ENCODE assay signal across 12 cellular contexts in genomic region chr3:46660543-46661523, GRCh38. TPM values are rescaled to one million over a fixed set of nuclear protein-coding genes. Genes with fewer than 3 reads are reported as not detected.
DNase-seq lines count a peak whose midpoint lies in the region; ATAC-seq, FAIRE-seq and TF ChIP-seq lines count a peak whose summit lies in the region.
"Had no signal": no experiment of that assay in that cellular context is flagged by ENCODE, and none has a peak within 500 bp of the region (broad histone marks: within the 10 kb centered on the region; RNA-seq: fewer than 3 reads in every experiment).

No MANE protein-coding gene starts in this region.

- no peaks in the 10 kb centered on the region for H3K79me2 ChIP-seq in GM23248 (ENCODE audit: insufficient read depth)

- no peaks in the 10 kb centered on the region for H3K36me3 Mint-ChIP-seq in activated CD4-positive, alpha-beta memory T cell treated with anti-CD3 and anti-CD28 coated beads for 36 hours

- no peak for TF ChIP-seq CTCF in D721Med (IDR thresholded peaks at IDR 0.05; ENCODE audit: insufficient read depth, missing control alignments)

- no peak overlapping the region for H3K9ac ChIP-seq in GM23248

- in situ Hi-C loops in GM23248 (cut with MboI) = no loop called here

- no peak overlapping the region for H3K4me2 ChIP-seq in GM23248 (ENCODE audit: unreplicated experiment)

- FAIRE-seq in D721Med (lab: Jason Lieb, UNC) = no peak
- FAIRE-seq: GM12878 had no signal

- POLR2A ChIA-PET in activated CD4-positive, alpha-beta memory T cell treated with anti-CD3 and anti-CD28 coated beads for 36 hours (lab: Charles Lee) = no interaction called here

- H3K27me3 Mint-ChIP-seq in activated CD4-positive, alpha-beta memory T cell treated with anti-CD3 and anti-CD28 coated beads for 36 hours = no peaks in the 10 kb centered on the region

- no peaks in the 10 kb centered on the region for H3K36me3 ChIP-seq in GM23248 (ENCODE audit: low read depth)

- WGBS in GM23248 (ENCODE audit: low coverage in 1 of 2, low lambda C conversion rate in 2 of 2, missing lambda C conversion rate in 2 of 2), 2 experiments = 51 to 52% methylated on average over 9 of the region's 9 CpGs

- H3K9me3 ChIP-seq in GM23248 (ENCODE audit: low read depth) = no peaks in the 10 kb centered on the region

- CTCF ChIA-PET in activated CD4-positive, alpha-beta memory T cell treated with anti-CD3 and anti-CD28 coated beads for 36 hours (lab: Charles Lee) = interaction anchor here (1.0 to 1.2 kb wide), 2 partner anchors 31 to 172 kb away, joined by 3 read pairs; no protein-coding TSS in a partner anchor

- no peak overlapping the region for H3K4me3 ChIP-seq in GM23248
- H3K4me3 ChIP-seq: GM12878 had no signal

- no peak overlapping the region for H3K27ac Mint-ChIP-seq in activated CD4-positive, alpha-beta memory T cell treated with anti-CD3 and anti-CD28 coated beads for 36 hours
- H3K27ac Mint-ChIP-seq: progenitor cell of endocrine pancreas had no signal

- no peak overlapping the region for H3K27ac ChIP-seq in GM23248

- H3K9me3 Mint-ChIP-seq in activated CD4-positive, alpha-beta memory T cell treated with anti-CD3 and anti-CD28 coated beads for 36 hours = no peaks in the 10 kb centered on the region

- no peak overlapping the region for H2AFZ ChIP-seq in GM23248

- no peaks in the 10 kb centered on the region for H3K4me1 Mint-ChIP-seq in activated CD4-positive, alpha-beta memory T cell treated with anti-CD3 and anti-CD28 coated beads for 36 hours (ENCODE audit: low read depth)

- H3K27me3 ChIP-seq in GM23248 (replicated peaks; ENCODE audit: insufficient read depth) = no peaks in the 10 kb centered on the region

- H4K20me1 ChIP-seq in GM23248 (ENCODE audit: insufficient read depth) = no peaks in the 10 kb centered on the region

- intact Hi-C loops in activated CD4-positive, alpha-beta memory T cell treated with anti-CD3 and anti-CD28 coated beads for 36 hours (cut with micrococcal nuclease) = no loop called here

- no peaks in the 10 kb centered on the region for H3K9me2 ChIP-seq in GM23248 (ENCODE audit: insufficient read depth)

- H3K4me3 Mint-ChIP-seq in activated CD4-positive, alpha-beta memory T cell treated with anti-CD3 and anti-CD28 coated beads for 36 hours = no peak overlapping the region

- H3K4me1 ChIP-seq in GM23248 (ENCODE audit: insufficient read depth) = peaks cover 4% of the 10 kb centered on the region; the same call in 1 of the 2 replicates

- DNase-seq in AG20443 (ENCODE audit: low spot score) (peak; percentile 7), GM23248 (peak; percentile 32), islet precursor cell (peak; percentile 49), D721Med (ENCODE audit: insufficient read length, low spot score) (no peak)
- peak; percentile 5 for DNase-seq in activated CD4-positive, alpha-beta memory T cell treated with anti-CD3 and anti-CD28 coated beads for 36 hours
- no peak for DNase-seq in stimulated activated CD4-positive, alpha-beta T cell treated with anti-CD3 and anti-CD28 coated beads, Interleukin-2, amount 100 ng/mL, for 24 hours
- DNase-seq in NK-92 treated with Interleukin-12 subunit alpha and Interleukin-12 subunit beta, amount 100 ng/mL, for 24 hours (lab: John Stamatoyannopoulos, UW) = no peak
- DNase-seq: activated CD4-positive, alpha-beta T cell treated with anti-CD3 and anti-CD28 coated beads, Interleukin-2, amount 50 U/mL, for 1 hour; SHP77 had no signal

- no peaks in the 10 kb centered on the region for H3F3A ChIP-seq in GM23248 (ENCODE audit: insufficient read depth)

- ATAC-seq in HG03108 (IDR thresholded peaks at IDR 0.05; ENCODE audit: unreplicated experiment) = no peak
- ATAC-seq: GM12878 had no signal

RNA-seq across cellular contexts. Expression of gene ALS2CL, which starts 32.6 kb away (rescaled TPM):
- 3.1 and 3.4 TPM in 2 replicates for total RNA-seq in GM23248 (2014; rRNA removed; shearing (Covaris generic))
- 1.2 and 2.0 TPM in 2 replicates for polyA plus RNA-seq in GM23248 (2016; fragmentation: Nextera tagmentation; extraction: Ambion mirVana)
- total RNA-seq in activated CD4-positive, alpha-beta memory T cell treated with anti-CD3 and anti-CD28 coated beads for 36 hours = 1 to 10 TPM; 4.0 to 4.3 TPM

RNA-seq across cellular contexts. Expression of gene TMIE, which starts 40.4 kb away (rescaled TPM):
- total RNA-seq in GM23248 (2014; rRNA removed; shearing (Covaris generic)) = 0.11 TPM in 1 of 2 replicates, not detected in the other
- 0.19 TPM in 1 of 2 replicates, not detected in the other for polyA plus RNA-seq in GM23248 (2016; fragmentation: Nextera tagmentation; extraction: Ambion mirVana)
- 1 to 10 TPM in 1 of 2 experiments, under 1 TPM in 1; 0.93 to 1.3 TPM for total RNA-seq in activated CD4-positive, alpha-beta memory T cell treated with anti-CD3 and anti-CD28 coated beads for 36 hours
- total RNA-seq: GM12878 had no signal
- polyA plus RNA-seq: GM12878 had no signal

RNA-seq across cellular contexts. Expression of gene FAM240A, which starts 48.5 kb away (rescaled TPM):
- total RNA-seq in GM23248 (2014; rRNA removed; shearing (Covaris generic)) = not detected in 2 replicates
- polyA plus RNA-seq in GM23248 (2016; fragmentation: Nextera tagmentation; extraction: Ambion mirVana) = not detected in 2 replicates
- total RNA-seq in activated CD4-positive, alpha-beta memory T cell treated with anti-CD3 and anti-CD28 coated beads for 36 hours = not detected
- total RNA-seq: GM12878, progenitor cell of endocrine pancreas had no signal
- polyA plus RNA-seq: GM12878 had no signal

RNA-seq across cellular contexts. Expression of gene PRSS50, which starts 56.8 kb away (rescaled TPM):
- total RNA-seq in GM23248 (2014; rRNA removed; shearing (Covaris generic)) = not detected in 2 replicates
- polyA plus RNA-seq in GM23248 (2016; fragmentation: Nextera tagmentation; extraction: Ambion mirVana) = not detected in 2 replicates
- total RNA-seq in activated CD4-positive, alpha-beta memory T cell treated with anti-CD3 and anti-CD28 coated beads for 36 hours = not detected
- total RNA-seq: GM12878 had no signal

Comparison
In these comparisons a context has a peak if more than half of its experiments do, and no peak if none do; other contexts are left out.
1. DNase-seq: peak in AG20443 (single experiment), GM23248 (single experiment), activated CD4-positive, alpha-beta memory T cell treated with anti-CD3 and anti-CD28 coated beads for 36 hours (single experiment) and islet precursor cell (single experiment); none in stimulated activated CD4-positive, alpha-beta T cell treated with anti-CD3 and anti-CD28 coated beads, Interleukin-2, amount 100 ng/mL, for 24 hours (0 of 2), NK-92 treated with Interleukin-12 subunit alpha and Interleukin-12 subunit beta, amount 100 ng/mL, for 24 hours (single experiment) and D721Med (single experiment).